Comparison of ENCODE assay signal across 1 cellular context in the genomic region with DNA sequence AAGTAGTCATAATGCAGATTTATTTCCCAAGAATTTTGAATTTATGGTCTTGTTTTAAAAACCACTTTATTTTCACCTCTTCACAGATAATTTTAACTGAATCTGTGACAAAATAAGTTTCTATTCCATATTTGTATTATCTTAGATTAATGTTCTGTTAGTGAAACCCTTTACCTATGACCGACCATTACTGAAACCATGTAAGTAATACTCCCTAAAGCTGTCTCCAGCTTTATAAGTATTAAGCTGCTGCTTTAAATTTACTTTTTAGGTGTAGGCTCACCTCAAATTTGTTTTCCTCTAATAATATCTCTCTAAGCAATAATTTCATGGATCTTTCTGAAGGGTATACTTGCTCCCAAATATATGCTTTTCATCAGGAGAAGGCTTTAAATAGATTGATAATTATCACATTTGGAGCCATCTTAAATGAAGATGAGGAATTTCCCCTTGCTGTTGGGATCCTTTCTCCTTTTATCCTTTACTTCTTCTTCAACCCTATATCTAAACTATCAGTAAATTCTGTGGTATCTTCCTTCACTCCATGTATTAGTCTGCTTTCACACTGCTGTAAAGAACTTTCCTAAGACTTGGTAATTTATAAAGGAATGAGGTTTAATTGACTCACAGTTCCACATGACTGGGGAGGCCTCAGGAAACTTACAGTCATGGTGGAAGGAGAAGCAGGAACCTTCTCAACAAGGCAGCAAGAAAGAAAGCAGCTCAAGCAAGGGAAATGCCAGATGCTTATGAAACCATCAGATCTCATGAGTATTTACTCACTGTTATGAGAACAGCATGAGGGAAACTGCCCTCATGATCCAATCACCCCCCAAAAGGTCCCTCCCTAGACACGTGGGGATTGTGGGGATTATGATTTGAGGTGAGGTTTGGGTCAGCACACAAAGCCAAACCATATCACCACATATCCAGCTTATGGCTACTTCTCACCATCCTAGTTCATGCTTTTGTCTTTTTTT.
A peak's percentile ranks its signal among the peaks of the same experiment; 100 is the strongest.
TF ChIP-seq lines count a peak whose summit lies in the region.

No MANE protein-coding gene starts in this region.

TF ChIP-seq in GM12878, 131 proteins besides CTCF, POLR2A, EP300 and RAD21 (continued from another document and continues in another):
- TF ChIP-seq, protein P1, sequence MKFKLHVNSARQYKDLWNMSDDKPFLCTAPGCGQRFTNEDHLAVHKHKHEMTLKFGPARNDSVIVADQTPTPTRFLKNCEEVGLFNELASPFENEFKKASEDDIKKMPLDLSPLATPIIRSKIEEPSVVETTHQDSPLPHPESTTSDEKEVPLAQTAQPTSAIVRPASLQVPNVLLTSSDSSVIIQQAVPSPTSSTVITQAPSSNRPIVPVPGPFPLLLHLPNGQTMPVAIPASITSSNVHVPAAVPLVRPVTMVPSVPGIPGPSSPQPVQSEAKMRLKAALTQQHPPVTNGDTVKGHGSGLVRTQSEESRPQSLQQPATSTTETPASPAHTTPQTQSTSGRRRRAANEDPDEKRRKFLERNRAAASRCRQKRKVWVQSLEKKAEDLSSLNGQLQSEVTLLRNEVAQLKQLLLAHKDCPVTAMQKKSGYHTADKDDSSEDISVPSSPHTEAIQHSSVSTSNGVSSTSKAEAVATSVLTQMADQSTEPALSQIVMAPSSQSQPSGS (IDR thresholded peaks at IDR 0.05; ENCODE audit: low read length), result peak; percentile 32; the same call in 1 of the 2 replicates
- TF ChIP-seq PAX5 (IDR thresholded peaks at IDR 0.05; ENCODE audit: borderline replicate concordance, low read depth, low read length) (no peak), POU2F2 (IDR thresholded peaks at IDR 0.05; ENCODE audit: borderline replicate concordance, low read depth, low read length) (no peak), YY1 (IDR thresholded peaks at IDR 0.05; ENCODE audit: low read depth, low read length) (0 out of 2 replicates have a peak, but pooled peaks have one; percentile 18), SREBF1 (IDR thresholded peaks at IDR 0.05; ENCODE audit: low read length) (no peak), SIX5 (IDR thresholded peaks at IDR 0.05; ENCODE audit: low read depth, low read length, severe bottlenecking) (no peak), BHLHE40 (IDR thresholded peaks at IDR 0.05; ENCODE audit: borderline replicate concordance in 1 of 2, low read depth in 2 of 2, low read length in 1 of 2) (0 out of 4 replicates have a peak, but pooled peaks of 1 of the 2 experiments have one; percentile 11), CBX5 (IDR thresholded peaks at IDR 0.05; ENCODE audit: low read depth) (0 out of 2 replicates have a peak, but pooled peaks have one; percentile 65), KLF5 (IDR thresholded peaks at IDR 0.05; ENCODE audit: partially characterized antibody) (no peak), TCF3 (IDR thresholded peaks at IDR 0.05; ENCODE audit: borderline replicate concordance, insufficient read depth, low read depth, low read length) (no peak), RAD51 (IDR thresholded peaks at IDR 0.05) (peak; percentile 14; the same call in 1 of the 2 replicates), SP1 (IDR thresholded peaks at IDR 0.05; ENCODE audit: low read depth, low read length) (no peak), WRNIP1 (IDR thresholded peaks at IDR 0.05; ENCODE audit: borderline replicate concordance, low read depth, low read length) (no peak), EGR1 (IDR thresholded peaks at IDR 0.05; ENCODE audit: borderline replicate concordance in 1 of 2, low read depth in 2 of 2, low read length in 2 of 2) (no peak), GABPA (IDR thresholded peaks at IDR 0.05; ENCODE audit: low read depth) (no peak), CBFB (IDR thresholded peaks at IDR 0.05; ENCODE audit: low read depth) (no peak), MEF2B (IDR thresholded peaks at IDR 0.05; ENCODE audit: partially characterized antibody, poor library complexity, severe bottlenecking) (no peak), CREM (IDR thresholded peaks at IDR 0.05; ENCODE audit: low read depth) (peak; percentile 19; the same call in 1 of the 2 replicates), JUND (IDR thresholded peaks at IDR 0.05; ENCODE audit: low read depth, low read length) (no peak), RFX5 (IDR thresholded peaks at IDR 0.05; ENCODE audit: low read depth, low read length) (no peak), EED (IDR thresholded peaks at IDR 0.05; ENCODE audit: low read depth) (peak; percentile 58; the same call in 1 of the 2 replicates), NR2F1 (conservative IDR thresholded peaks at IDR 0.05) (no peak), NFIC (IDR thresholded peaks at IDR 0.05; ENCODE audit: low read depth, low read length) (peak; percentile 63), MYC (IDR thresholded peaks at IDR 0.05; ENCODE audit: insufficient read depth, insufficient read length, insufficient replicate concordance, low read length, severe bottlenecking) (no peak), YBX1 (IDR thresholded peaks at IDR 0.05) (no peak), CREB1 (IDR thresholded peaks at IDR 0.05; ENCODE audit: low read depth) (no peak), ZNF274 (IDR thresholded peaks at IDR 0.05; ENCODE audit: insufficient read depth, insufficient read length) (no peak), ETV6 (conservative IDR thresholded peaks at IDR 0.05 in 1 of 2, IDR thresholded peaks at IDR 0.05 in 1 of 2; ENCODE audit: borderline replicate concordance in 1 of 2, low read depth in 1 of 2) (peak in 1 of 2 experiments; percentile 36; a peak in 1 of 4 replicates)
- TF ChIP-seq, protein P2, sequence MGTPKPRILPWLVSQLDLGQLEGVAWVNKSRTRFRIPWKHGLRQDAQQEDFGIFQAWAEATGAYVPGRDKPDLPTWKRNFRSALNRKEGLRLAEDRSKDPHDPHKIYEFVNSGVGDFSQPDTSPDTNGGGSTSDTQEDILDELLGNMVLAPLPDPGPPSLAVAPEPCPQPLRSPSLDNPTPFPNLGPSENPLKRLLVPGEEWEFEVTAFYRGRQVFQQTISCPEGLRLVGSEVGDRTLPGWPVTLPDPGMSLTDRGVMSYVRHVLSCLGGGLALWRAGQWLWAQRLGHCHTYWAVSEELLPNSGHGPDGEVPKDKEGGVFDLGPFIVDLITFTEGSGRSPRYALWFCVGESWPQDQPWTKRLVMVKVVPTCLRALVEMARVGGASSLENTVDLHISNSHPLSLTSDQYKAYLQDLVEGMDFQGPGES (IDR thresholded peaks at IDR 0.05), result no peak
- TF ChIP-seq, protein P3, sequence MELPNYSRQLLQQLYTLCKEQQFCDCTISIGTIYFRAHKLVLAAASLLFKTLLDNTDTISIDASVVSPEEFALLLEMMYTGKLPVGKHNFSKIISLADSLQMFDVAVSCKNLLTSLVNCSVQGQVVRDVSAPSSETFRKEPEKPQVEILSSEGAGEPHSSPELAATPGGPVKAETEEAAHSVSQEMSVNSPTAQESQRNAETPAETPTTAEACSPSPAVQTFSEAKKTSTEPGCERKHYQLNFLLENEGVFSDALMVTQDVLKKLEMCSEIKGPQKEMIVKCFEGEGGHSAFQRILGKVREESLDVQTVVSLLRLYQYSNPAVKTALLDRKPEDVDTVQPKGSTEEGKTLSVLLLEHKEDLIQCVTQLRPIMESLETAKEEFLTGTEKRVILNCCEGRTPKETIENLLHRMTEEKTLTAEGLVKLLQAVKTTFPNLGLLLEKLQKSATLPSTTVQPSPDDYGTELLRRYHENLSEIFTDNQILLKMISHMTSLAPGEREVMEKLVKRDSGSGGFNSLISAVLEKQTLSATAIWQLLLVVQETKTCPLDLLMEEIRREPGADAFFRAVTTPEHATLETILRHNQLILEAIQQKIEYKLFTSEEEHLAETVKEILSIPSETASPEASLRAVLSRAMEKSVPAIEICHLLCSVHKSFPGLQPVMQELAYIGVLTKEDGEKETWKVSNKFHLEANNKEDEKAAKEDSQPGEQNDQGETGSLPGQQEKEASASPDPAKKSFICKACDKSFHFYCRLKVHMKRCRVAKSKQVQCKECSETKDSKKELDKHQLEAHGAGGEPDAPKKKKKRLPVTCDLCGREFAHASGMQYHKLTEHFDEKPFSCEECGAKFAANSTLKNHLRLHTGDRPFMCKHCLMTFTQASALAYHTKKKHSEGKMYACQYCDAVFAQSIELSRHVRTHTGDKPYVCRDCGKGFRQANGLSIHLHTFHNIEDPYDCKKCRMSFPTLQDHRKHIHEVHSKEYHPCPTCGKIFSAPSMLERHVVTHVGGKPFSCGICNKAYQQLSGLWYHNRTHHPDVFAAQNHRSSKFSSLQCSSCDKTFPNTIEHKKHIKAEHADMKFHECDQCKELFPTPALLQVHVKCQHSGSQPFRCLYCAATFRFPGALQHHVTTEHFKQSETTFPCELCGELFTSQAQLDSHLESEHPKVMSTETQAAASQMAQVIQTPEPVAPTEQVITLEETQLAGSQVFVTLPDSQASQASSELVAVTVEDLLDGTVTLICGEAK (IDR thresholded peaks at IDR 0.05; ENCODE audit: borderline replicate concordance), result no peak
- TF ChIP-seq, protein P4, sequence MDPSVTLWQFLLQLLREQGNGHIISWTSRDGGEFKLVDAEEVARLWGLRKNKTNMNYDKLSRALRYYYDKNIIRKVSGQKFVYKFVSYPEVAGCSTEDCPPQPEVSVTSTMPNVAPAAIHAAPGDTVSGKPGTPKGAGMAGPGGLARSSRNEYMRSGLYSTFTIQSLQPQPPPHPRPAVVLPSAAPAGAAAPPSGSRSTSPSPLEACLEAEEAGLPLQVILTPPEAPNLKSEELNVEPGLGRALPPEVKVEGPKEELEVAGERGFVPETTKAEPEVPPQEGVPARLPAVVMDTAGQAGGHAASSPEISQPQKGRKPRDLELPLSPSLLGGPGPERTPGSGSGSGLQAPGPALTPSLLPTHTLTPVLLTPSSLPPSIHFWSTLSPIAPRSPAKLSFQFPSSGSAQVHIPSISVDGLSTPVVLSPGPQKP (IDR thresholded peaks at IDR 0.05; ENCODE audit: low read depth, low read length), result no peak
- TF ChIP-seq, protein P5, sequence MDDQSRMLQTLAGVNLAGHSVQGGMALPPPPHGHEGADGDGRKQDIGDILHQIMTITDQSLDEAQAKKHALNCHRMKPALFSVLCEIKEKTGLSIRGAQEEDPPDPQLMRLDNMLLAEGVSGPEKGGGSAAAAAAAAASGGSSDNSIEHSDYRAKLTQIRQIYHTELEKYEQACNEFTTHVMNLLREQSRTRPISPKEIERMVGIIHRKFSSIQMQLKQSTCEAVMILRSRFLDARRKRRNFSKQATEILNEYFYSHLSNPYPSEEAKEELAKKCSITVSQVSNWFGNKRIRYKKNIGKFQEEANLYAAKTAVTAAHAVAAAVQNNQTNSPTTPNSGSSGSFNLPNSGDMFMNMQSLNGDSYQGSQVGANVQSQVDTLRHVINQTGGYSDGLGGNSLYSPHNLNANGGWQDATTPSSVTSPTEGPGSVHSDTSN (IDR thresholded peaks at IDR 0.05; ENCODE audit: insufficient replicate concordance, low read depth, low read length), result no peak
- TF ChIP-seq, protein P6, sequence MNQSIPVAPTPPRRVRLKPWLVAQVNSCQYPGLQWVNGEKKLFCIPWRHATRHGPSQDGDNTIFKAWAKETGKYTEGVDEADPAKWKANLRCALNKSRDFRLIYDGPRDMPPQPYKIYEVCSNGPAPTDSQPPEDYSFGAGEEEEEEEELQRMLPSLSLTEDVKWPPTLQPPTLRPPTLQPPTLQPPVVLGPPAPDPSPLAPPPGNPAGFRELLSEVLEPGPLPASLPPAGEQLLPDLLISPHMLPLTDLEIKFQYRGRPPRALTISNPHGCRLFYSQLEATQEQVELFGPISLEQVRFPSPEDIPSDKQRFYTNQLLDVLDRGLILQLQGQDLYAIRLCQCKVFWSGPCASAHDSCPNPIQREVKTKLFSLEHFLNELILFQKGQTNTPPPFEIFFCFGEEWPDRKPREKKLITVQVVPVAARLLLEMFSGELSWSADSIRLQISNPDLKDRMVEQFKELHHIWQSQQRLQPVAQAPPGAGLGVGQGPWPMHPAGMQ (IDR thresholded peaks at IDR 0.05; ENCODE audit: borderline replicate concordance), result no peak
- TF ChIP-seq, protein P7, sequence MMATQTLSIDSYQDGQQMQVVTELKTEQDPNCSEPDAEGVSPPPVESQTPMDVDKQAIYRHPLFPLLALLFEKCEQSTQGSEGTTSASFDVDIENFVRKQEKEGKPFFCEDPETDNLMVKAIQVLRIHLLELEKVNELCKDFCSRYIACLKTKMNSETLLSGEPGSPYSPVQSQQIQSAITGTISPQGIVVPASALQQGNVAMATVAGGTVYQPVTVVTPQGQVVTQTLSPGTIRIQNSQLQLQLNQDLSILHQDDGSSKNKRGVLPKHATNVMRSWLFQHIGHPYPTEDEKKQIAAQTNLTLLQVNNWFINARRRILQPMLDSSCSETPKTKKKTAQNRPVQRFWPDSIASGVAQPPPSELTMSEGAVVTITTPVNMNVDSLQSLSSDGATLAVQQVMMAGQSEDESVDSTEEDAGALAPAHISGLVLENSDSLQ (IDR thresholded peaks at IDR 0.05), result no peak
- TF ChIP-seq, protein P8, sequence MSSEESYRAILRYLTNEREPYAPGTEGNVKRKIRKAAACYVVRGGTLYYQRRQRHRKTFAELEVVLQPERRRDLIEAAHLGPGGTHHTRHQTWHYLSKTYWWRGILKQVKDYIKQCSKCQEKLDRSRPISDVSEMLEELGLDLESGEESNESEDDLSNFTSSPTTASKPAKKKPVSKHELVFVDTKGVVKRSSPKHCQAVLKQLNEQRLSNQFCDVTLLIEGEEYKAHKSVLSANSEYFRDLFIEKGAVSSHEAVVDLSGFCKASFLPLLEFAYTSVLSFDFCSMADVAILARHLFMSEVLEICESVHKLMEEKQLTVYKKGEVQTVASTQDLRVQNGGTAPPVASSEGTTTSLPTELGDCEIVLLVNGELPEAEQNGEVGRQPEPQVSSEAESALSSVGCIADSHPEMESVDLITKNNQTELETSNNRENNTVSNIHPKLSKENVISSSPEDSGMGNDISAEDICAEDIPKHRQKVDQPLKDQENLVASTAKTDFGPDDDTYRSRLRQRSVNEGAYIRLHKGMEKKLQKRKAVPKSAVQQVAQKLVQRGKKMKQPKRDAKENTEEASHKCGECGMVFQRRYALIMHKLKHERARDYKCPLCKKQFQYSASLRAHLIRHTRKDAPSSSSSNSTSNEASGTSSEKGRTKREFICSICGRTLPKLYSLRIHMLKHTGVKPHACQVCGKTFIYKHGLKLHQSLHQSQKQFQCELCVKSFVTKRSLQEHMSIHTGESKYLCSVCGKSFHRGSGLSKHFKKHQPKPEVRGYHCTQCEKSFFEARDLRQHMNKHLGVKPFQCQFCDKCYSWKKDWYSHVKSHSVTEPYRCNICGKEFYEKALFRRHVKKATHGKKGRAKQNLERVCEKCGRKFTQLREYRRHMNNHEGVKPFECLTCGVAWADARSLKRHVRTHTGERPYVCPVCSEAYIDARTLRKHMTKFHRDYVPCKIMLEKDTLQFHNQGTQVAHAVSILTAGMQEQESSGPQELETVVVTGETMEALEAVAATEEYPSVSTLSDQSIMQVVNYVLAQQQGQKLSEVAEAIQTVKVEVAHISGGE (CRISPR knock-in tag; IDR thresholded peaks at IDR 0.05), result no peak
- TF ChIP-seq, protein P9, sequence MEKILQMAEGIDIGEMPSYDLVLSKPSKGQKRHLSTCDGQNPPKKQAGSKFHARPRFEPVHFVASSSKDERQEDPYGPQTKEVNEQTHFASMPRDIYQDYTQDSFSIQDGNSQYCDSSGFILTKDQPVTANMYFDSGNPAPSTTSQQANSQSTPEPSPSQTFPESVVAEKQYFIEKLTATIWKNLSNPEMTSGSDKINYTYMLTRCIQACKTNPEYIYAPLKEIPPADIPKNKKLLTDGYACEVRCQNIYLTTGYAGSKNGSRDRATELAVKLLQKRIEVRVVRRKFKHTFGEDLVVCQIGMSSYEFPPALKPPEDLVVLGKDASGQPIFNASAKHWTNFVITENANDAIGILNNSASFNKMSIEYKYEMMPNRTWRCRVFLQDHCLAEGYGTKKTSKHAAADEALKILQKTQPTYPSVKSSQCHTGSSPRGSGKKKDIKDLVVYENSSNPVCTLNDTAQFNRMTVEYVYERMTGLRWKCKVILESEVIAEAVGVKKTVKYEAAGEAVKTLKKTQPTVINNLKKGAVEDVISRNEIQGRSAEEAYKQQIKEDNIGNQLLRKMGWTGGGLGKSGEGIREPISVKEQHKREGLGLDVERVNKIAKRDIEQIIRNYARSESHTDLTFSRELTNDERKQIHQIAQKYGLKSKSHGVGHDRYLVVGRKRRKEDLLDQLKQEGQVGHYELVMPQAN (conservative IDR thresholded peaks at IDR 0.05), result no peak
